1 cellular context compared by ENCODE assay signal in genomic region chr1:155084722-155085503, GRCh38.
TF ChIP-seq lines count a peak whose summit lies in the region.

No MANE protein-coding gene starts in this region.

TF ChIP-seq in HepG2, 621 proteins besides CTCF, POLR2A, EP300 and RAD21 (continued from another document and continues in another):
- TF ChIP-seq ZNF609 (CRISPR knock-in tag; IDR thresholded peaks at IDR 0.05; ENCODE audit: borderline replicate concordance) (0 out of 2 replicates have a peak, but pooled peaks have one; percentile 9), AGO2 (optimal IDR thresholded peaks at IDR 0.05; ENCODE audit: low read depth, low read length) (no peak), RFX5 (IDR thresholded peaks at IDR 0.05; ENCODE audit: low read depth, low read length) (no peak), PHF5A (CRISPR knock-in tag; IDR thresholded peaks at IDR 0.05; ENCODE audit: low read depth, unreplicated experiment) (peak; percentile 95), ZFAT (CRISPR knock-in tag; conservative IDR thresholded peaks at IDR 0.05) (no peak), THAP8 (CRISPR knock-in tag; IDR thresholded peaks at IDR 0.05; ENCODE audit: borderline replicate concordance) (peak; percentile 5; the same call in 1 of the 2 replicates), ZKSCAN1 (IDR thresholded peaks at IDR 0.05; ENCODE audit: low read length) (no peak), MLLT10 (CRISPR knock-in tag; IDR thresholded peaks at IDR 0.05) (no peak), ZNF558 (CRISPR knock-in tag; IDR thresholded peaks at IDR 0.05; ENCODE audit: borderline replicate concordance) (peak; percentile 65; the same call in 1 of the 2 replicates), BCL6 (CRISPR knock-in tag; IDR thresholded peaks at IDR 0.05) (peak; percentile 30; the same call in 1 of the 2 replicates), PLSCR1 (CRISPR knock-in tag; IDR thresholded peaks at IDR 0.05; ENCODE audit: borderline replicate concordance) (no peak), ATF7-NPFF (CRISPR knock-in tag; IDR thresholded peaks at IDR 0.05; ENCODE audit: low read depth) (no peak; the same call in 1 of the 2 replicates), ZBTB46 (CRISPR knock-in tag; IDR thresholded peaks at IDR 0.05; ENCODE audit: borderline replicate concordance) (no peak), ZBTB4 (CRISPR knock-in tag; IDR thresholded peaks at IDR 0.05; ENCODE audit: borderline replicate concordance) (0 out of 2 replicates have a peak, but pooled peaks have one; percentile 44), ZNF546 (CRISPR knock-in tag; conservative IDR thresholded peaks at IDR 0.05) (0 out of 2 replicates have a peak, but pooled peaks have one; percentile 26), ATF1 (CRISPR knock-in tag; IDR thresholded peaks at IDR 0.05) (no peak), NFIB (CRISPR knock-in tag; IDR thresholded peaks at IDR 0.05; ENCODE audit: borderline replicate concordance) (no peak), U2AF1 (optimal IDR thresholded peaks at IDR 0.05; ENCODE audit: low read depth, low read length) (peak; percentile 85), MTF2 (CRISPR knock-in tag; IDR thresholded peaks at IDR 0.05; ENCODE audit: borderline replicate concordance) (peak; percentile 57; the same call in 1 of the 2 replicates), SMAD1 (CRISPR knock-in tag; IDR thresholded peaks at IDR 0.05; ENCODE audit: borderline replicate concordance, low read depth) (no peak), STAG1 (CRISPR knock-in tag; IDR thresholded peaks at IDR 0.05) (peak; percentile 94), ZBTB43 (CRISPR knock-in tag; conservative IDR thresholded peaks at IDR 0.05) (no peak), PCBP2 (optimal IDR thresholded peaks at IDR 0.05; ENCODE audit: low read depth, low read length, poor library complexity, severe bottlenecking) (no peak), RELA (CRISPR knock-in tag; IDR thresholded peaks at IDR 0.05) (no peak), ZNF775 (CRISPR knock-in tag; IDR thresholded peaks at IDR 0.05; ENCODE audit: borderline replicate concordance) (no peak), MLX (CRISPR knock-in tag; IDR thresholded peaks at IDR 0.05) (no peak), TEAD2 (CRISPR knock-in tag; IDR thresholded peaks at IDR 0.05) (no peak), ADNP (CRISPR knock-in tag; IDR thresholded peaks at IDR 0.05) (no peak), HOXD1 (CRISPR knock-in tag; IDR thresholded peaks at IDR 0.05) (no peak), KMT2B (CRISPR knock-in tag; IDR thresholded peaks at IDR 0.05) (peak; percentile 73; the same call in 1 of the 2 replicates), ZNF235 (CRISPR knock-in tag; IDR thresholded peaks at IDR 0.05; ENCODE audit: borderline replicate concordance) (no peak), ZNF431 (CRISPR knock-in tag; IDR thresholded peaks at IDR 0.05; ENCODE audit: borderline replicate concordance, low read depth) (peak; percentile 43; the same call in 1 of the 2 replicates), NCOA5 (CRISPR knock-in tag; IDR thresholded peaks at IDR 0.05) (no peak), SOX6 (IDR thresholded peaks at IDR 0.05) (no peak), SOX6 (CRISPR knock-in tag; IDR thresholded peaks at IDR 0.05) (peak; percentile 50; the same call in 1 of the 2 replicates), ZNF383 (CRISPR knock-in tag; IDR thresholded peaks at IDR 0.05; ENCODE audit: borderline replicate concordance) (no peak), ZNF879 (CRISPR knock-in tag; IDR thresholded peaks at IDR 0.05) (no peak), AHDC1 (CRISPR knock-in tag; IDR thresholded peaks at IDR 0.05; ENCODE audit: borderline replicate concordance) (no peak; the same call in 1 of the 2 replicates), ZBTB44 (CRISPR knock-in tag; IDR thresholded peaks at IDR 0.05) (no peak), PAWR (CRISPR knock-in tag; IDR thresholded peaks at IDR 0.05; ENCODE audit: borderline replicate concordance) (no peak)
